25 cellular contexts compared by ENCODE assay signal in the genomic region with DNA sequence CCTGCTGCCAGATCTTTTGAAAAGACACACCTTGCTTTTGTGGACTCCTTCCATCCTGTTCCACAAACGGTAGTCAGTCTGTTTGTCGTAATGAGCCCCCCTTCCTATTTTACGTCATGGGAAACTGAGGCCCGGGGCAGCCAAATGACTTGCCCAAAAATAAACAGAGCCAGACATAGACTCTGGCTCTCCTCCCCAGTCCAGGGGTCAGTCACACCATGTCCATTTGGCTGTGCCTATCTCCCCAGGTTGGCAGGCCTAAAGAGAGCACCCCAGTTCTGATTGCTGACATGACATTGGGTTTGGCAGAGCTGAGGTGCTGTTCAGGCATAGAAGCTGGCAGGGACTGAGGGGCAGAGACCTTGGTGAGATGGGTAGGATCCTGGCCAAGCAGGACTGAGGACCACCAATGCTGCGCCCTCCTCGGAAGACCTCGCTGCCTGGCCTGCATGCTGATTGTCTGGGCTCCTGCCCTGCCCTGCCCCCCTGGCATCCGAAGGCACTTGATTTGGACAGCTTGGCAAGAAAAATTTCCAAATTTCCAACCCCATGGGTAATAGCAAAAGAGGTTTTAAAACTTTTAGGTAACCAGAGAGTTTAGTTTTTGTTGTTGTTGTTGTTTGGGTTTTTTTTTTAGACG.
DNase-seq lines count a peak whose midpoint lies in the region; ATAC-seq and TF ChIP-seq lines count a peak whose summit lies in the region.
"Had no signal": no experiment of that assay in that cellular context is flagged by ENCODE, and none has a peak within 500 bp of the region (broad histone marks: within the 10 kb centered on the region; RNA-seq: fewer than 3 reads in every experiment).

No MANE protein-coding gene starts in this region.

- H3K27ac ChIP-seq in trophoblast cell (ENCODE audit: low read depth, low read length) (no peak overlapping the region), RWPE1 (no peak overlapping the region)
- H3K27ac ChIP-seq: GM23248 had no signal

- no peaks in the 10 kb centered on the region for H3K27me3 Mint-ChIP-seq in activated CD8-positive, alpha-beta memory T cell treated with anti-CD3 and anti-CD28 coated beads, Interleukin-2, amount 10 ng/mL, durations not matched to agents 7 days and 5 days
- H3K27me3 Mint-ChIP-seq in CD14-positive monocyte (ENCODE audit: low read depth in 3 of 3), result peaks cover 2 to 18% (median 13%) of the 10 kb centered on the region in 3 donors

- peaks cover 7% of the 10 kb centered on the region for H3K79me1 ChIP-seq in trophoblast cell (ENCODE audit: low read length)

- no peak overlapping the region for H4K12ac ChIP-seq in trophoblast cell (ENCODE audit: low read depth, low read length)

- H4K91ac ChIP-seq in trophoblast cell (ENCODE audit: low read depth, low read length), result no peak overlapping the region

- H4K8ac ChIP-seq in trophoblast cell (ENCODE audit: low read depth, low read length), result no peak overlapping the region

- H3K4me2 ChIP-seq in trophoblast cell (ENCODE audit: low read length), result no peak overlapping the region

- no peak for TF ChIP-seq CTCF in RWPE1 (conservative IDR thresholded peaks at IDR 0.05; ENCODE audit: low read depth)
- no peak for TF ChIP-seq CTCF in CD14-positive monocyte (IDR thresholded peaks at IDR 0.05)

- H3K9me3 ChIP-seq in trophoblast cell (ENCODE audit: insufficient read depth, low read depth, low read length), result peaks cover 2% of the 10 kb centered on the region
- H3K9me3 ChIP-seq: BE2C, MG63 had no signal

- H3K4ac ChIP-seq in trophoblast cell (ENCODE audit: low read depth, low read length), result no peak overlapping the region

- no CpG with 5 or more reads among the region's 9 CpGs for WGBS in trophoblast cell (ENCODE audit: extremely low coverage, insufficient coverage, insufficient read length)

- peaks cover 21 to 23% of the 10 kb centered on the region in 2 experiments for H3K4me1 ChIP-seq in trophoblast cell (ENCODE audit: control insufficient read depth in 1 of 2, insufficient read depth in 2 of 2, low read length in 2 of 2)
- H3K4me1 ChIP-seq: BE2C had no signal

- no peak overlapping the region for H3K4me3 ChIP-seq in trophoblast cell (ENCODE audit: low read depth, low read length)
- H3K4me3 ChIP-seq: GM23248, MG63 had no signal

- H2BK120ac ChIP-seq in trophoblast cell (ENCODE audit: insufficient read depth, low read length, poor library complexity), result no peak overlapping the region

- CTCF ChIA-PET in activated CD8-positive, alpha-beta memory T cell treated with anti-CD3 and anti-CD28 coated beads, Interleukin-2, amount 10 ng/mL, durations not matched to agents 7 days and 5 days (lab: Charles Lee), result no interaction called here
- CTCF ChIA-PET in RWPE1 (lab: Yijun Ruan, JAX) (interaction anchor here (0.6 to 0.9 kb wide), 2 partner anchors 10 to 327 kb away, joined by 3 read pairs; no protein-coding TSS in a partner anchor), HEK293T (lab: Yijun Ruan, JAX) (no interaction called here)

- POLR2A ChIA-PET in RWPE1 (lab: Yijun Ruan, JAX; ENCODE audit: low non-redundant PET), result no interaction called here
- POLR2A ChIA-PET in HEK293T (lab: Yijun Ruan, JAX), result no interaction called here

- no peak overlapping the region for H2BK5ac ChIP-seq in trophoblast cell (ENCODE audit: low read depth, low read length, poor library complexity)

- DNase-seq in activated CD8-positive, alpha-beta memory T cell treated with anti-CD3 and anti-CD28 coated beads, Interleukin-2, amount 50 U/mL, for 48 hours, result peak; percentile 20
- no peak for DNase-seq in activated CD8-positive, alpha-beta memory T cell treated with anti-CD3 and anti-CD28 coated beads, Interleukin-2, amount 10 ng/mL, durations not matched to agents 7 days and 5 days
- DNase-seq in islet precursor cell (peak; percentile 29), trophoblast cell (no peak), RWPE1 (ENCODE audit: low spot score) (no peak), CD14-positive monocyte (ENCODE audit: low spot score) (no peak), HEK293T (ENCODE audit: extremely low spot score) (no peak)
- DNase-seq: 8988T, ACHN, BE2C, Calu3, DMS153, DND-41, GM23248, H7, HFFc6, KBM-7, MG63, NCI-H1105 treated with DMSO at 0.1 percent for 48 hours, NCI-H146, NCI-H1930, NCI-H2107, NCI-H446, NCI-H524 treated with DMSO at 0.1 percent for 48 hours, NCI-H774 had no signal

- H3K4me1 Mint-ChIP-seq in activated CD8-positive, alpha-beta memory T cell treated with anti-CD3 and anti-CD28 coated beads, Interleukin-2, amount 10 ng/mL, durations not matched to agents 7 days and 5 days, result no peaks in the 10 kb centered on the region
- H3K4me1 Mint-ChIP-seq in CD14-positive monocyte, result no peaks in the 10 kb centered on the region

- no peak overlapping the region for H3K14ac ChIP-seq in trophoblast cell (ENCODE audit: low read length)

- no peak overlapping the region for H2AFZ ChIP-seq in trophoblast cell (ENCODE audit: insufficient read depth, low read length, poor library complexity)
- H2AFZ ChIP-seq: GM23248 had no signal

- H2AK5ac ChIP-seq in trophoblast cell (ENCODE audit: low read length), result peak overlapping the region; percentile 13

- no peak overlapping the region for H2BK12ac ChIP-seq in trophoblast cell (ENCODE audit: low read length)

- H3K9ac ChIP-seq in trophoblast cell (ENCODE audit: low read length), result no peak overlapping the region
- H3K9ac ChIP-seq: GM23248 had no signal

- no peaks in the 10 kb centered on the region for H3K27me3 ChIP-seq in trophoblast cell (ENCODE audit: insufficient read depth, low read length)
- H3K27me3 ChIP-seq: BE2C, MG63 had no signal

- H3K23ac ChIP-seq in trophoblast cell (ENCODE audit: low read length), result no peak overlapping the region

- H3K4me3 Mint-ChIP-seq in activated CD8-positive, alpha-beta memory T cell treated with anti-CD3 and anti-CD28 coated beads, Interleukin-2, amount 10 ng/mL, durations not matched to agents 7 days and 5 days, result no peak overlapping the region
- H3K4me3 Mint-ChIP-seq in CD14-positive monocyte, result no peak overlapping the region
- H3K4me3 Mint-ChIP-seq: HFFc6 had no signal

- intact Hi-C loops in CD14-positive monocyte (cut with micrococcal nuclease), result no loop called here

- no peaks in the 10 kb centered on the region for H3K36me3 Mint-ChIP-seq in activated CD8-positive, alpha-beta memory T cell treated with anti-CD3 and anti-CD28 coated beads, Interleukin-2, amount 10 ng/mL, durations not matched to agents 7 days and 5 days
- no peaks in the 10 kb centered on the region for H3K36me3 Mint-ChIP-seq in CD14-positive monocyte

- no peaks in the 10 kb centered on the region for H3K79me2 ChIP-seq in trophoblast cell (ENCODE audit: control insufficient read depth, insufficient read depth, low read length, poor library complexity)

- H3K9me3 Mint-ChIP-seq in activated CD8-positive, alpha-beta memory T cell treated with anti-CD3 and anti-CD28 coated beads, Interleukin-2, amount 10 ng/mL, durations not matched to agents 7 days and 5 days (ENCODE audit: low read depth), result no peaks in the 10 kb centered on the region
- H3K9me3 Mint-ChIP-seq in CD14-positive monocyte, result peaks cover 0 to 2% (median 0%) of the 10 kb centered on the region in 7 donors
- H3K9me3 Mint-ChIP-seq: HFFc6 had no signal

- H3K18ac ChIP-seq in trophoblast cell (ENCODE audit: low read length), result no peak overlapping the region

- H3K36me3 ChIP-seq in trophoblast cell (ENCODE audit: control insufficient read depth in 1 of 2, insufficient read depth in 2 of 2, low read length in 2 of 2), result no peaks in the 10 kb centered on the region
- H3K36me3 ChIP-seq: BE2C, MG63 had no signal

- H3K27ac Mint-ChIP-seq in activated CD8-positive, alpha-beta memory T cell treated with anti-CD3 and anti-CD28 coated beads, Interleukin-2, amount 10 ng/mL, durations not matched to agents 7 days and 5 days, result no peak overlapping the region
- H3K27ac Mint-ChIP-seq in CD14-positive monocyte, result no peak overlapping the region
- H3K27ac Mint-ChIP-seq: HFFc6 had no signal

- no peak for ATAC-seq in activated CD8-positive, alpha-beta memory T cell treated with anti-CD3 and anti-CD28 coated beads, Interleukin-2, amount 10 ng/mL, durations not matched to agents 7 days and 5 days

TF ChIP-seq in HEK293T, 16 proteins besides CTCF, POLR2A, EP300 and RAD21:
- TF ChIP-seq CTBP1 (IDR thresholded peaks at IDR 0.05; ENCODE audit: borderline replicate concordance), result no peak
- TF ChIP-seq BHLHE40 (IDR thresholded peaks at IDR 0.05; ENCODE audit: borderline replicate concordance), result no peak
- no peak for TF ChIP-seq FOXA1 (IDR thresholded peaks at IDR 0.05)
- no peak for TF ChIP-seq HDGF (IDR thresholded peaks at IDR 0.05; ENCODE audit: borderline replicate concordance)
- TF ChIP-seq NFRKB (IDR thresholded peaks at IDR 0.05), result no peak
- no peak for TF ChIP-seq LEF1 (IDR thresholded peaks at IDR 0.05; ENCODE audit: borderline replicate concordance)
- TF ChIP-seq SP1 (IDR thresholded peaks at IDR 0.05), result no peak
- TF ChIP-seq ARNT (IDR thresholded peaks at IDR 0.05), result no peak
- TF ChIP-seq SUZ12 (IDR thresholded peaks at IDR 0.05), result no peak

Comparison
In these comparisons a context has a peak if more than half of its experiments do, and no peak if none do; other contexts are left out.
1. DNase-seq: peak in activated CD8-positive, alpha-beta memory T cell treated with anti-CD3 and anti-CD28 coated beads, Interleukin-2, amount 50 U/mL, for 48 hours (single experiment) and islet precursor cell (single experiment); none in activated CD8-positive, alpha-beta memory T cell treated with anti-CD3 and anti-CD28 coated beads, Interleukin-2, amount 10 ng/mL, durations not matched to agents 7 days and 5 days (single experiment), trophoblast cell (0 of 2), RWPE1 (single experiment), CD14-positive monocyte (single experiment) and HEK293T (single experiment).